Comparison of ENCODE assay signal across 18 cellular contexts in the genomic region with DNA sequence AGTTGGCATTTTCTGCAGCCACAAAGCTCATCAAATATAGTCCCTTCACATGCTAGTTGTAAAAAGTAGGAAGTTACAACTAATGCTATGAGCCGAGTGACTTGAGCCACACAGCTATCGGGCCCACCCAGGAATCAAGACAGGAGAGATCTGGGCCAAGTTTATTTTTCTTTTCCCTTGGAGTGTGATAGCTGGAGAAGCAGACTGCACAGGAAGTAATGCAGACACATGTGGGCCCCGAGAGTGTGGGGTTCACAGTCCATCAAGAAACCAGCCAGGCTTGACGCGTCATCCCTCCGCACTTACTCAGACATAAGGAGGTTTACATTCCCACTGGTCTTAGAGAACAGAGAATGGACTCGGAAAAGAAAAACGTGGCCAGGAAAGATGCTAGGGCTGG.
DNase-seq lines count a peak whose midpoint lies in the region; ATAC-seq and TF ChIP-seq lines count a peak whose summit lies in the region.
"Had no signal": no experiment of that assay in that cellular context is flagged by ENCODE, and none has a peak within 500 bp of the region (broad histone marks: within the 10 kb centered on the region; RNA-seq: fewer than 3 reads in every experiment).

No MANE protein-coding gene starts in this region.

- no peak overlapping the region for H3K23ac ChIP-seq in neuronal stem cell (ENCODE audit: low read depth, low read length, poor library complexity)

- peaks cover 20 to 63% (median 58%) of the 10 kb centered on the region in 10 experiments for H3K4me1 ChIP-seq in BLaER1 treated with 17β-estradiol and CSF1 and Interleukin-3, amounts not matched to agents 10 nM and 100 nM
- H3K4me1 ChIP-seq in neuronal stem cell (ENCODE audit: control insufficient read depth in 2 of 2, insufficient read depth in 1 of 2, low read depth in 1 of 2, low read length in 2 of 2): peaks cover 0 to 25% of the 10 kb centered on the region in 2 donors
- H3K4me1 ChIP-seq: prostate gland had no signal

- H4K20me1 ChIP-seq in BLaER1 treated with 17β-estradiol and CSF1 and Interleukin-3, amounts not matched to agents 10 nM and 100 nM: no peaks in the 10 kb centered on the region

- TF ChIP-seq CTCF in fibroblast of mammary gland (conservative IDR thresholded peaks at IDR 0.05; ENCODE audit: control insufficient read depth, insufficient read depth, low read depth, low read length): no peak

- DNase-seq in NOMO-1 treated with DMSO at 0.1 percent for 48 hours (lab: John Stamatoyannopoulos, UW; ENCODE audit: unreplicated experiment) (peak; percentile 39), fibroblast of mammary gland (ENCODE audit: low read depth) (peak; percentile 56), neuronal stem cell (ENCODE audit: low spot score) (no peak), SKM-1 (lab: John Stamatoyannopoulos, UW; ENCODE audit: unreplicated experiment) (no peak), MV-4-11 (lab: John Stamatoyannopoulos, UW) (no peak), mucosa of gallbladder (ENCODE audit: low spot score) (no peak)
- DNase-seq: activated CD4-positive, alpha-beta memory T cell treated with anti-CD3 and anti-CD28 coated beads, Interleukin-2, amount 10 ng/mL, durations not matched to agents 7 days and 5 days; caudate nucleus; GF-D8; KBM-7; NCI-H1436 treated with DMSO at 0.1 percent for 48 hours; NCI-H524; stimulated activated CD4-positive, alpha-beta T cell treated with anti-CD3 and anti-CD28 coated beads, Interleukin-2, amount 100 ng/mL, for 24 hours; upper lobe of right lung had no signal

- peak overlapping the region in 9 of 11 experiments; percentile 19 to 65 (median 47); a peak in 12 of 22 replicates for H3K9ac ChIP-seq in BLaER1 treated with 17β-estradiol and CSF1 and Interleukin-3, amounts not matched to agents 10 nM and 100 nM
- no peak overlapping the region for H3K9ac ChIP-seq in neuronal stem cell (ENCODE audit: low read depth, low read length, poor library complexity)

- H4K8ac ChIP-seq in neuronal stem cell (ENCODE audit: low read depth, low read length): no peak overlapping the region

- H2BK15ac ChIP-seq in neuronal stem cell (ENCODE audit: low read length): no peak overlapping the region

- no peak overlapping the region for H2BK5ac ChIP-seq in neuronal stem cell (ENCODE audit: low read length)

- no peak overlapping the region for H2AK5ac ChIP-seq in neuronal stem cell (ENCODE audit: low read depth, low read length)

- H3K4me3 ChIP-seq in BLaER1 treated with 17β-estradiol and CSF1 and Interleukin-3, amounts not matched to agents 10 nM and 100 nM: no peak overlapping the region
- H3K4me3 ChIP-seq in fibroblast of mammary gland (ENCODE audit: control insufficient read depth, low read depth, low read length): no peak overlapping the region
- no peak overlapping the region for H3K4me3 ChIP-seq in neuronal stem cell (ENCODE audit: low read length in 2 of 2)
- H3K4me3 ChIP-seq: prostate gland, upper lobe of right lung had no signal

- peaks cover 14 to 25% (median 19%) of the 10 kb centered on the region in 11 experiments for H3K9me3 ChIP-seq in BLaER1 treated with 17β-estradiol and CSF1 and Interleukin-3, amounts not matched to agents 10 nM and 100 nM (replicated peaks in 1 of 11)
- H3K9me3 ChIP-seq in neuronal stem cell (replicated peaks in 1 of 2; ENCODE audit: control insufficient read depth in 2 of 2, insufficient read depth in 1 of 2, low read depth in 1 of 2, low read length in 2 of 2): peaks cover 0 to 5% of the 10 kb centered on the region in 2 donors
- H3K9me3 ChIP-seq: prostate gland, upper lobe of right lung had no signal

- H3K79me1 ChIP-seq in neuronal stem cell (ENCODE audit: low read depth, low read length): no peaks in the 10 kb centered on the region

- WGBS in neuronal stem cell (ENCODE audit: extremely low coverage in 2 of 2, insufficient read length in 2 of 2, insufficient replicate concordance in 1 of 2), 2 donors: no CpG with 5 or more reads among the region's 8 CpGs

- no peak overlapping the region for H3K4ac ChIP-seq in neuronal stem cell (ENCODE audit: low read length)

- peak overlapping the region; percentile 77 for H3K18ac ChIP-seq in neuronal stem cell (ENCODE audit: low read length)

- H3K36me3 ChIP-seq in BLaER1 treated with 17β-estradiol and CSF1 and Interleukin-3, amounts not matched to agents 10 nM and 100 nM: no peaks in the 10 kb centered on the region
- H3K36me3 ChIP-seq in neuronal stem cell (replicated peaks in 1 of 2; ENCODE audit: control insufficient read depth in 2 of 2, insufficient read depth in 2 of 2, low read length in 2 of 2): no peaks in the 10 kb centered on the region
- H3K36me3 ChIP-seq: prostate gland, upper lobe of right lung had no signal

- H2AFZ ChIP-seq in neuronal stem cell (ENCODE audit: low read length): no peak overlapping the region

- H2BK120ac ChIP-seq in neuronal stem cell (ENCODE audit: low read depth, low read length): no peak overlapping the region

- H3K4me2 ChIP-seq in BLaER1 treated with 17β-estradiol and CSF1 and Interleukin-3, amounts not matched to agents 10 nM and 100 nM: peak overlapping the region; percentile 67 to 90 (median 74)
- H3K4me2 ChIP-seq in neuronal stem cell (ENCODE audit: insufficient read depth, low read length, poor library complexity, severe bottlenecking): no peak overlapping the region

- H2BK12ac ChIP-seq in neuronal stem cell (ENCODE audit: low read length): no peak overlapping the region

- H3K27me3 ChIP-seq in BLaER1 treated with 17β-estradiol and CSF1 and Interleukin-3, amounts not matched to agents 10 nM and 100 nM: no peaks in the 10 kb centered on the region
- no peaks in the 10 kb centered on the region for H3K27me3 ChIP-seq in neuronal stem cell (ENCODE audit: control insufficient read depth in 3 of 3, insufficient read depth in 3 of 3, low read depth in 1 of 3, low read length in 3 of 3)
- H3K27me3 ChIP-seq: upper lobe of right lung had no signal

- ATAC-seq in esophagus mucosa: no peak
- ATAC-seq: activated T-helper 17 cell treated with anti-CD3 and anti-CD28 coated beads, Interleukin-2, amount 50 U/mL, for 72 hours; upper lobe of right lung had no signal

- no peak overlapping the region for H3K14ac ChIP-seq in neuronal stem cell (ENCODE audit: low read length)

- no peak overlapping the region for H4K91ac ChIP-seq in neuronal stem cell (ENCODE audit: low read depth, low read length, poor library complexity)

- H3K27ac ChIP-seq in BLaER1 treated with 17β-estradiol and CSF1 and Interleukin-3, amounts not matched to agents 10 nM and 100 nM: peak overlapping the region in 9 of 11 experiments; percentile 52 to 75 (median 66); a peak in 18 of 22 replicates
- H3K27ac ChIP-seq in neuronal stem cell (replicated peaks; ENCODE audit: low read length): no peak overlapping the region
- H3K27ac ChIP-seq: prostate gland, upper lobe of right lung had no signal

Comparison
In these comparisons a context has a peak if more than half of its experiments do, and no peak if none do; other contexts are left out.
1. DNase-seq: peak in NOMO-1 treated with DMSO at 0.1 percent for 48 hours (single experiment) and fibroblast of mammary gland (single experiment); none in neuronal stem cell (single experiment), SKM-1 (single experiment), MV-4-11 (single experiment) and mucosa of gallbladder (single experiment).